ENCODE assay signal across 21 cellular contexts in the genomic region with DNA sequence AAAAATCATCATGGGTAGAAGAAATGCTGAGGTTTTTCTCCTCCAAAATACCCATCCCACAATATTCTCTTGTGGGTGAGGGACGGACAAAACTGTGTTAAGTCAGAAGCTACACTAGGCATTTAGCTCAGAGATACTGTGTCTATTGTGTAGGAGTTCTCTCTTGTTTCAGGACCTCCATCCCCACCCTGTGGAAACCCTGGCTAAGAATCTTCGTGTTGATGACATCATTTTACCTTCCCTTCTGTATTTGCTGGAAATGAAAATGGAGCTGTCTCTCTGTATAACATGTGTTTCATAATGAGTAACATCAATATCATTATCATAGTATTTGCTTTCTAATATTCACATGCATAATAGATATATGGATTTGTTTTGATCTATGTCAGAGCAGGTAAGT.
DNase-seq lines count a peak whose midpoint lies in the region; ATAC-seq, FAIRE-seq and TF ChIP-seq lines count a peak whose summit lies in the region.
"Had no signal": no experiment of that assay in that cellular context is flagged by ENCODE, and none has a peak within 500 bp of the region (broad histone marks: within the 10 kb centered on the region; RNA-seq: fewer than 3 reads in every experiment).

No MANE protein-coding gene starts in this region.

- no peak for FAIRE-seq in HepG2 (lab: Jason Lieb, UNC)
- FAIRE-seq: GM18507, K562 had no signal

- WGBS in HepG2 (ENCODE audit: low lambda C conversion rate) = 3% methylated on average over 2 of the region's 2 CpGs
- WGBS in right lobe of liver (ENCODE audit: insufficient coverage, low coverage, low lambda C conversion rate, missing lambda C conversion rate) = 52% methylated on average over 2 of the region's 2 CpGs
- 75% methylated on average over 2 of the region's 2 CpGs for WGBS in mesenchymal stem cell
- WGBS in thyroid gland, 2 donors = 77 to 80% methylated on average over 2 of the region's 2 CpGs

- H3K36me3 ChIP-seq in HepG2 (replicated peaks in 1 of 2; ENCODE audit: control insufficient read depth in 1 of 2, insufficient read depth in 2 of 2, low read length in 2 of 2) (no peaks in the 10 kb centered on the region), right lobe of liver (no peaks in the 10 kb centered on the region), mesenchymal stem cell (ENCODE audit: control insufficient read depth in 1 of 2, insufficient read depth in 2 of 2, low read depth in 1 of 2, low read length in 2 of 2) (no peaks in the 10 kb centered on the region), thyroid gland (no peaks in the 10 kb centered on the region), GM23338 (ENCODE audit: insufficient read depth) (no peaks in the 10 kb centered on the region)
- H3K36me3 ChIP-seq: tibial artery had no signal

- no TSS peak for BruUV-seq in HepG2 (replicated peaks; lab: Mats Ljungman, UMichigan)

- POLR2A ChIA-PET in HepG2 (lab: Yijun Ruan, JAX) = no interaction called here

- H2AFZ ChIP-seq in HepG2 (ENCODE audit: low read length) = no peak overlapping the region
- H2AFZ ChIP-seq in mesenchymal stem cell (ENCODE audit: low read depth, low read length) = no peak overlapping the region
- H2AFZ ChIP-seq in GM23338 = no peak overlapping the region

- H3K79me1 ChIP-seq in mesenchymal stem cell (replicated peaks; ENCODE audit: low read length, poor library complexity, severe bottlenecking) = no peaks in the 10 kb centered on the region

- TF ChIP-seq RAD21 in HepG2 (CRISPR knock-in tag; IDR thresholded peaks at IDR 0.05) = no peak

- H3K27me3 ChIP-seq in HepG2 (ENCODE audit: control insufficient read depth in 1 of 2, insufficient read depth in 2 of 2, low read length in 2 of 2) (no peaks in the 10 kb centered on the region), right lobe of liver (no peaks in the 10 kb centered on the region), mesenchymal stem cell (ENCODE audit: control insufficient read depth in 1 of 2, insufficient read depth in 1 of 2, low read length in 2 of 2) (no peaks in the 10 kb centered on the region), thyroid gland (no peaks in the 10 kb centered on the region), GM23338 (ENCODE audit: insufficient read depth) (no peaks in the 10 kb centered on the region)
- H3K27me3 ChIP-seq: body of pancreas, tibial artery had no signal

- H2BK5ac ChIP-seq in mesenchymal stem cell (ENCODE audit: low read depth, low read length, poor library complexity, severe bottlenecking) = no peak overlapping the region

- H3K9me3 Mint-ChIP-seq in brain (no peaks in the 10 kb centered on the region), GM23338 (no peaks in the 10 kb centered on the region)
- H3K9me3 Mint-ChIP-seq: activated naive CD4-positive, alpha-beta T cell treated with anti-CD3 and anti-CD28 coated beads, Interleukin-2, amount 10 ng/mL, durations not matched to agents 7 days and 5 days; H9; T-cell had no signal

- no peaks in the 10 kb centered on the region for H3K9me2 ChIP-seq in GM23338 (ENCODE audit: insufficient read depth)

- CTCF ChIA-PET in HepG2 (lab: Yijun Ruan, JAX; ENCODE audit: low intra/inter-chr PET ratio, low total read pairs) = no interaction called here

- H3K27me3 Mint-ChIP-seq in brain = no peaks in the 10 kb centered on the region
- H3K27me3 Mint-ChIP-seq in GM23338 (ENCODE audit: insufficient read depth, low read depth, poor library complexity) = no peaks in the 10 kb centered on the region
- H3K27me3 Mint-ChIP-seq: activated naive CD4-positive, alpha-beta T cell treated with anti-CD3 and anti-CD28 coated beads, Interleukin-2, amount 10 ng/mL, durations not matched to agents 7 days and 5 days; CD4-positive, CD25-positive, alpha-beta regulatory T cell had no signal

- H3K23ac ChIP-seq in mesenchymal stem cell (ENCODE audit: low read length in 2 of 2) = no peak overlapping the region

- no peak overlapping the region for H3K14ac ChIP-seq in mesenchymal stem cell (ENCODE audit: low read length in 2 of 2)

- intact Hi-C loops in HepG2 (cut with micrococcal nuclease; ENCODE audit: unreplicated experiment) (no loop called here), right lobe of liver (cut with DNase I) (no loop called here), thyroid gland (cut with DNase I) (no loop called here)

- no peak overlapping the region for H4K91ac ChIP-seq in mesenchymal stem cell (ENCODE audit: low read length)

- peaks cover 41% of the 10 kb centered on the region for H3K4me1 Mint-ChIP-seq in brain
- peaks cover 5% of the 10 kb centered on the region; the same call in 2 of the 3 replicates for H3K4me1 Mint-ChIP-seq in GM23338
- H3K4me1 Mint-ChIP-seq: CD4-positive, CD25-positive, alpha-beta regulatory T cell; T-cell had no signal

- TF ChIP-seq EP300 in HepG2 (IDR thresholded peaks at IDR 0.05; ENCODE audit: low read depth in 2 of 2, low read length in 2 of 2) (no peak), HepG2 (CRISPR knock-in tag; IDR thresholded peaks at IDR 0.05; ENCODE audit: borderline replicate concordance) (no peak)

- H3K4me3 Mint-ChIP-seq in brain (no peak overlapping the region), GM23338 (no peak overlapping the region)
- H3K4me3 Mint-ChIP-seq: activated naive CD4-positive, alpha-beta T cell treated with anti-CD3 and anti-CD28 coated beads, Interleukin-2, amount 10 ng/mL, durations not matched to agents 7 days and 5 days; CD4-positive, CD25-positive, alpha-beta regulatory T cell; H9; T-cell had no signal

- ATAC-seq in HepG2 = no peak
- ATAC-seq in right lobe of liver = no peak
- ATAC-seq in GM21576 (IDR thresholded peaks at IDR 0.05; ENCODE audit: unreplicated experiment) = no peak
- no peak for ATAC-seq in GM23338
- ATAC-seq: body of pancreas, K562, T-cell had no signal

- H3K36me3 Mint-ChIP-seq in brain = no peaks in the 10 kb centered on the region
- H3K36me3 Mint-ChIP-seq in GM23338 (ENCODE audit: low read depth) = no peaks in the 10 kb centered on the region
- H3K36me3 Mint-ChIP-seq: activated naive CD4-positive, alpha-beta T cell treated with anti-CD3 and anti-CD28 coated beads, Interleukin-2, amount 10 ng/mL, durations not matched to agents 7 days and 5 days; CD4-positive, CD25-positive, alpha-beta regulatory T cell; T-cell had no signal

- H3K27ac Mint-ChIP-seq in brain (peak overlapping the region in 3 of 5 experiments; percentile 15 to 82 (median 58)), GM23338 (no peak overlapping the region)
- H3K27ac Mint-ChIP-seq: activated naive CD4-positive, alpha-beta T cell treated with anti-CD3 and anti-CD28 coated beads, Interleukin-2, amount 10 ng/mL, durations not matched to agents 7 days and 5 days; CD4-positive, CD25-positive, alpha-beta regulatory T cell; H9; T-cell had no signal

- H3K9me3 ChIP-seq in HepG2 (ENCODE audit: low read length) (peaks cover 20% of the 10 kb centered on the region; the same call in 1 of the 2 replicates), right lobe of liver (no peaks in the 10 kb centered on the region), mesenchymal stem cell (ENCODE audit: control insufficient read depth, low read length) (no peaks in the 10 kb centered on the region), thyroid gland (no peaks in the 10 kb centered on the region)
- H3K9me3 ChIP-seq: body of pancreas, tibial artery had no signal

- TF ChIP-seq CTCF in HepG2 (CRISPR knock-in tag; IDR thresholded peaks at IDR 0.05) = no peak
- no peak for TF ChIP-seq CTCF in right lobe of liver (IDR thresholded peaks at IDR 0.05)
- TF ChIP-seq CTCF in brain (conservative IDR thresholded peaks at IDR 0.05) = no peak
- no peak for TF ChIP-seq CTCF in thyroid gland (IDR thresholded peaks at IDR 0.05)
- TF ChIP-seq CTCF in GM23338 (conservative IDR thresholded peaks at IDR 0.05; ENCODE audit: low read depth in 2 of 2) = no peak; a peak in 1 of 4 replicates

- H3K4me2 ChIP-seq in HepG2 (ENCODE audit: low read depth, low read length) = no peak overlapping the region
- no peak overlapping the region for H3K4me2 ChIP-seq in mesenchymal stem cell (ENCODE audit: low read length, poor library complexity, severe bottlenecking)
- H3K4me2 ChIP-seq in GM23338 = no peak overlapping the region

- H3K4me1 ChIP-seq in HepG2 (ENCODE audit: insufficient read depth, low read length) (no peaks in the 10 kb centered on the region), right lobe of liver (no peaks in the 10 kb centered on the region), mesenchymal stem cell (ENCODE audit: control insufficient read depth, insufficient read depth, low read depth, low read length) (no peaks in the 10 kb centered on the region), thyroid gland (peaks cover 7 to 8% of the 10 kb centered on the region in 2 donors), GM23338 (ENCODE audit: insufficient read depth) (no peaks in the 10 kb centered on the region)
- H3K4me1 ChIP-seq: body of pancreas had no signal

- H4K8ac ChIP-seq in mesenchymal stem cell (ENCODE audit: low read length) = no peak overlapping the region

- no peak overlapping the region for H2AK5ac ChIP-seq in mesenchymal stem cell (ENCODE audit: low read length, severe bottlenecking)

- no peak overlapping the region for H2BK15ac ChIP-seq in mesenchymal stem cell (ENCODE audit: low read depth, poor library complexity, severe bottlenecking)

- in situ Hi-C loops in HepG2 (cut with HindIII; ENCODE audit: extremely low pct_ligation_motif_present, low pct_unique_long_range_greater_than_20kb) = no loop called here

- no peak overlapping the region for H3K18ac ChIP-seq in mesenchymal stem cell (ENCODE audit: low read depth in 1 of 2, low read length in 2 of 2)

- no peak overlapping the region for H3K4ac ChIP-seq in mesenchymal stem cell (ENCODE audit: low read depth in 1 of 2, low read length in 2 of 2)

- H4K20me1 ChIP-seq in HepG2 (ENCODE audit: insufficient read depth, low read length) = no peaks in the 10 kb centered on the region
- H4K20me1 ChIP-seq in GM23338 (replicated peaks; ENCODE audit: insufficient read depth) = no peaks in the 10 kb centered on the region

- H3K4me3 ChIP-seq in HepG2 (replicated peaks in 1 of 3; ENCODE audit: insufficient read depth in 1 of 3, low read depth in 2 of 3, low read length in 3 of 3) (no peak overlapping the region), right lobe of liver (no peak overlapping the region), mesenchymal stem cell (ENCODE audit: insufficient read depth in 1 of 2, low read depth in 1 of 2, low read length in 2 of 2) (no peak overlapping the region), thyroid gland (replicated peaks in 1 of 3) (no peak overlapping the region), GM23338 (no peak overlapping the region)
- H3K4me3 ChIP-seq: body of pancreas, K562, lung, tibial artery had no signal

- H3K27ac ChIP-seq in HepG2 (ENCODE audit: extremely low read length, insufficient read depth, low read length) = no peak overlapping the region
- H3K27ac ChIP-seq in right lobe of liver = no peak overlapping the region
- H3K27ac ChIP-seq in mesenchymal stem cell (ENCODE audit: low read length, poor library complexity, severe bottlenecking) = no peak overlapping the region
- no peak overlapping the region for H3K27ac ChIP-seq in thyroid gland
- H3K27ac ChIP-seq in GM23338 (ENCODE audit: low read depth) = no peak overlapping the region
- H3K27ac ChIP-seq: body of pancreas had no signal

- no peak overlapping the region for H2BK12ac ChIP-seq in mesenchymal stem cell (ENCODE audit: low read length in 2 of 2)

- H3K79me2 ChIP-seq in HepG2 (ENCODE audit: insufficient read depth, low read length) (no peaks in the 10 kb centered on the region), GM23338 (replicated peaks; ENCODE audit: insufficient read depth) (no peaks in the 10 kb centered on the region)

- TF ChIP-seq POLR2A in HepG2 (IDR thresholded peaks at IDR 0.05; ENCODE audit: insufficient read depth in 1 of 2, low read depth in 2 of 2, low read length in 2 of 2) (no peak), right lobe of liver (IDR thresholded peaks at IDR 0.05) (no peak), thyroid gland (IDR thresholded peaks at IDR 0.05) (no peak)

- H3K9ac ChIP-seq in HepG2 (ENCODE audit: insufficient read depth, low read depth, low read length) (no peak overlapping the region), mesenchymal stem cell (ENCODE audit: low read length) (peak overlapping the region; percentile 71)

- H2BK120ac ChIP-seq in mesenchymal stem cell (ENCODE audit: low read depth, low read length) = no peak overlapping the region

- DNase-seq in HepG2 (ENCODE audit: low spot score) (no peak), right lobe of liver (no peak), mesenchymal stem cell (no peak), thyroid gland (no peak), DMS53 (lab: John Stamatoyannopoulos, UW) (no peak), GM23338 (ENCODE audit: low spot score) (no peak)
- DNase-seq: activated CD4-positive, alpha-beta T cell treated with anti-CD3 and anti-CD28 coated beads, Interleukin-2, amount 50 U/mL, for 1 hour; activated naive CD4-positive, alpha-beta T cell treated with anti-CD3 and anti-CD28 coated beads, Interleukin-2, amount 10 ng/mL, durations not matched to agents 7 days and 5 days; body of pancreas; CD4-positive, CD25-positive, alpha-beta regulatory T cell; erythroblast; H9; MV-4-11; NCI-H1930; T-cell; tibial artery had no signal

- H3F3A ChIP-seq in GM23338 (replicated peaks; ENCODE audit: low read depth) = no peaks in the 10 kb centered on the region
